ENCODE assay signal across 19 cellular contexts in the genomic region with DNA sequence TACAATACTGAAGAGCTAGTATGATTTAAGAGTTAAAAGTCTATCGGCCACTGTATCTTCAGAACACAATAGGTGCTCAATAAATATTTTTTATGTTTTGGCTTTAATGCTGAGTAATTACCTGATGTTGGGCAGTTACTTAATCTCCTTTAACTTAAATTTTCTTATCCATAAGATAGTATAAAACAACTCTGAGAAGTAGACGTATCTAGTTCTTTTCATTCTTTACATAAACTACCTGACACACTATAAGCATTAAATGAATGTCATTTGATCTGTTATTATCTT.
"Had no signal": no experiment of that assay in that cellular context is flagged by ENCODE, and none has a peak within 500 bp of the region (broad histone marks: within the 10 kb centered on the region; RNA-seq: fewer than 3 reads in every experiment).

No MANE protein-coding gene starts in this region.

- H3K36me3 ChIP-seq: ascending aorta, prostate gland, transverse colon had no signal

- H3K4me1 Mint-ChIP-seq: activated naive CD8-positive, alpha-beta T cell treated with anti-CD3 and anti-CD28 coated beads, Interleukin-2, amount 50 U/mL, for 24 hours had no signal

- H3K4me1 ChIP-seq: prostate gland had no signal

- DNase-seq: activated CD4-positive, alpha-beta T cell treated with anti-CD3 and anti-CD28 coated beads for 4 hours; activated CD8-positive, alpha-beta memory T cell treated with anti-CD3 and anti-CD28 coated beads, Interleukin-2, amount 50 U/mL, for 4 hours; activated CD8-positive, alpha-beta T cell treated with anti-CD3 and anti-CD28 coated beads for 36 hours; activated naive CD4-positive, alpha-beta T cell; activated naive CD8-positive, alpha-beta T cell treated with anti-CD3 and anti-CD28 coated beads, Interleukin-2, amount 50 U/mL, for 24 hours; foreskin melanocyte; heart right ventricle; spleen; stimulated activated CD4-positive, alpha-beta T cell treated with anti-CD3 and anti-CD28 coated beads, Interleukin-1b, Interleukin-23, amount 100 ng/mL, for 48 hours; stimulated activated naive CD4-positive, alpha-beta T cell; substantia nigra; T-helper 1 cell; transverse colon; WERI-Rb-1 had no signal

- H3K4me3 Mint-ChIP-seq: activated CD8-positive, alpha-beta T cell treated with anti-CD3 and anti-CD28 coated beads for 36 hours; activated naive CD8-positive, alpha-beta T cell treated with anti-CD3 and anti-CD28 coated beads, Interleukin-2, amount 50 U/mL, for 24 hours had no signal

- H3K27me3 Mint-ChIP-seq: activated CD8-positive, alpha-beta T cell treated with anti-CD3 and anti-CD28 coated beads for 36 hours; activated naive CD8-positive, alpha-beta T cell treated with anti-CD3 and anti-CD28 coated beads, Interleukin-2, amount 50 U/mL, for 24 hours had no signal

- H3K27ac ChIP-seq: ascending aorta, heart right ventricle, prostate gland, spleen, transverse colon, WERI-Rb-1 had no signal

- FAIRE-seq: colon, endothelial cell of umbilical vein had no signal

- H3K9me3 Mint-ChIP-seq: activated CD8-positive, alpha-beta T cell treated with anti-CD3 and anti-CD28 coated beads for 36 hours; activated naive CD8-positive, alpha-beta T cell treated with anti-CD3 and anti-CD28 coated beads, Interleukin-2, amount 50 U/mL, for 24 hours had no signal

- ATAC-seq: activated CD8-positive, alpha-beta T cell treated with anti-CD3 and anti-CD28 coated beads for 36 hours; activated naive CD8-positive, alpha-beta T cell treated with anti-CD3 and anti-CD28 coated beads, Interleukin-2, amount 50 U/mL, for 24 hours; heart right ventricle; sciatic nerve had no signal

- H3K27me3 ChIP-seq: ascending aorta, heart right ventricle, spleen, transverse colon had no signal

- H3K27ac Mint-ChIP-seq: activated CD8-positive, alpha-beta T cell treated with anti-CD3 and anti-CD28 coated beads for 36 hours; activated naive CD8-positive, alpha-beta T cell treated with anti-CD3 and anti-CD28 coated beads, Interleukin-2, amount 50 U/mL, for 24 hours had no signal

- H3K9me3 ChIP-seq: ascending aorta, heart right ventricle, prostate gland, spleen, transverse colon had no signal

- H3K4me3 ChIP-seq: ascending aorta, heart right ventricle, prostate gland, spleen, transverse colon had no signal
